In the genomic region with DNA sequence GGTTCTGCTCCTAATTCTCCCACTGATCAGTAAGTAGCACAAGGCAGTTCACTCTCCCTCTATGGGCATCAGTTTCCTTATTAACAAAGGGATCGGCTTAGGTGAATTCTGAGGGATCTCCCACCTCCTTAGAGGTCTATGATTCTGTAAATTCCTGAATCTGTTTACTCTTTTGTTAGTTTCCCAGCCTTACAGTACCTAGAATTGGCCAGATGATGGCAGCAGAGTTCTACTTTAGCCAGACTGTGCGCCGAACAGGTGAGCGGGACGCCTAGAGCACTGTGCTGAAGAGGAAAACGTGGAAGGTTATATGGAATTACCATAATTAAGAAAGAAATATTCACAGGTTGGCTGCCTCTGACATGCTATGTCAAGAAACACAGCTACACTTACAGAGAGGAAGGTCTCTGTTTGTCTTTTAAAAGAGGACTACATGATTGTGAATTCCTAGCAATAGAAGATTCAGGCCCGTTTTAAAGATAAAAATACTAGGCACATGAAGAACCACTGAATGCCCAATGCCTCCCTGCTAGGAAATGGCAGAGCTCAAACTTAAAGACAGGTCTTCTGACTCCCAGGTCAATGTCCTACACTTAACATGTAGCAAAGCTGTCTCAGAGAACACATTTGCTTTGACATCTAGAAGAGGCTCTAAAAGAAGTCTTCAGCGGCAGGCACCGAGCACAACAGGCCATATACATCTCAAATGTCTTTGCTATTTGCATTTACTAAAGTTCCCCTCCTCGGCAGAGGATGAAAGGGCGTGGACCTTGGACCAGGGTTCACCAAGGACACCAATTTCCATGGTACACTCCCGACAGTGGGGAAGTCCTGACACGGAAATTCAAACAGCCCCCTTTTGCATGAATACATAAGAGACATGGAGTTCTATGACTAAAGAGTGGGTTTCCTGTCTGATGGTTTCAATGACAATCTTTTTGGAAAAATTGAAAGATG, we compare ENCODE assay signal across 8 cellular contexts.
DNase-seq lines count a peak whose midpoint lies in the region; TF ChIP-seq lines count a peak whose summit lies in the region.

No MANE protein-coding gene starts in this region.

- H3K9ac ChIP-seq in smooth muscle cell (ENCODE audit: low read depth), result no peak overlapping the region

- TF ChIP-seq CTCF in LNCaP clone FGC (IDR thresholded peaks at IDR 0.05; ENCODE audit: control insufficient read depth, extremely low read depth, insufficient read depth) (peak; percentile 95), RWPE1 (conservative IDR thresholded peaks at IDR 0.05; ENCODE audit: low read depth) (peak; percentile 87), hepatocyte (IDR thresholded peaks at IDR 0.05; ENCODE audit: poor library complexity) (peak; percentile 95), smooth muscle cell (IDR thresholded peaks at IDR 0.05; ENCODE audit: borderline replicate concordance, insufficient read depth, poor library complexity, severe bottlenecking) (peak; percentile 96)

- no peaks in the 10 kb centered on the region for H3K9me3 ChIP-seq in HAP-1
- H3K9me3 ChIP-seq in hepatocyte (ENCODE audit: low read depth), result no peaks in the 10 kb centered on the region
- H3K9me3 ChIP-seq in smooth muscle cell (replicated peaks; ENCODE audit: low read depth), result no peaks in the 10 kb centered on the region

- H4K20me1 ChIP-seq in hepatocyte (ENCODE audit: insufficient read depth, poor library complexity, severe bottlenecking), result no peaks in the 10 kb centered on the region
- H4K20me1 ChIP-seq in smooth muscle cell (ENCODE audit: low read depth), result no peaks in the 10 kb centered on the region

- POLR2A ChIA-PET in RWPE1 (lab: Yijun Ruan, JAX; ENCODE audit: low non-redundant PET), result no interaction called here

- no peaks in the 10 kb centered on the region for H3K36me3 ChIP-seq in HAP-1 (replicated peaks)
- no peaks in the 10 kb centered on the region for H3K36me3 ChIP-seq in hepatocyte (replicated peaks; ENCODE audit: insufficient read depth, low read depth)
- no peaks in the 10 kb centered on the region for H3K36me3 ChIP-seq in smooth muscle cell (ENCODE audit: low read depth)

- DNase-seq in NCI-H1417 (lab: John Stamatoyannopoulos, UW) (peak; percentile 62 to 89 (median 81)), NCI-H1417 treated with DMSO at 0.1 percent for 48 hours (lab: John Stamatoyannopoulos, UW) (no peak), HAP-1 (ENCODE audit: low spot score in 2 of 2) (peak; percentile 61 to 76), LNCaP clone FGC (ENCODE audit: low read depth) (peak; percentile 23), RWPE1 (ENCODE audit: low spot score) (peak; percentile 43), amniotic epithelial cell (ENCODE audit: low read depth) (peak; percentile 39), hepatocyte (ENCODE audit: low spot score) (peak; percentile 79), smooth muscle cell (lab: John Stamatoyannopoulos, UW; ENCODE audit: unreplicated experiment) (no peak)

- no peaks in the 10 kb centered on the region for H3K9me2 ChIP-seq in hepatocyte (replicated peaks; ENCODE audit: insufficient read depth)

- H3K27ac ChIP-seq in RWPE1 (no peak overlapping the region), hepatocyte (no peak overlapping the region), smooth muscle cell (ENCODE audit: low read depth) (no peak overlapping the region)

- CTCF ChIA-PET in RWPE1 (lab: Yijun Ruan, JAX), result no interaction called here

- WGBS in hepatocyte (ENCODE audit: low lambda C conversion rate, missing lambda C conversion rate), result 36% methylated on average over 13 of the region's 13 CpGs
- WGBS in smooth muscle cell (ENCODE audit: low lambda C conversion rate), result 39% methylated on average over 13 of the region's 13 CpGs

- H3K4me2 ChIP-seq in hepatocyte (no peak overlapping the region), smooth muscle cell (no peak overlapping the region)

- H3K4me1 ChIP-seq in HAP-1, result no peaks in the 10 kb centered on the region
- H3K4me1 ChIP-seq in hepatocyte (ENCODE audit: insufficient read depth), result no peaks in the 10 kb centered on the region
- H3K4me1 ChIP-seq in smooth muscle cell (ENCODE audit: low read depth), result no peaks in the 10 kb centered on the region

- peaks cover 28% of the 10 kb centered on the region for H3K27me3 ChIP-seq in HAP-1 (ENCODE audit: low read depth)
- H3K27me3 ChIP-seq in hepatocyte, result peaks cover 6% of the 10 kb centered on the region
- peaks cover 15% of the 10 kb centered on the region for H3K27me3 ChIP-seq in smooth muscle cell (ENCODE audit: low read depth)

- H2AFZ ChIP-seq in hepatocyte (no peak overlapping the region), smooth muscle cell (ENCODE audit: low read depth) (no peak overlapping the region)

- H3F3A ChIP-seq in smooth muscle cell (ENCODE audit: low read depth), result no peaks in the 10 kb centered on the region

- H3K79me2 ChIP-seq in hepatocyte (no peaks in the 10 kb centered on the region), smooth muscle cell (ENCODE audit: low read depth) (no peaks in the 10 kb centered on the region)

- in situ Hi-C loops in HAP-1 (cut with MboI; ENCODE audit: low sequenced_read_pairs), result no loop called here

- H3K4me3 ChIP-seq in HAP-1 (no peak overlapping the region), LNCaP clone FGC (ENCODE audit: low read depth, low read length) (no peak overlapping the region), hepatocyte (no peak overlapping the region), smooth muscle cell (no peak overlapping the region)

Comparison
In these comparisons a context has a peak if more than half of its experiments do, and no peak if none do; other contexts are left out.
1. DNase-seq: peak in NCI-H1417 (3 of 3), HAP-1 (2 of 2), LNCaP clone FGC (single experiment), RWPE1 (single experiment), amniotic epithelial cell (single experiment) and hepatocyte (single experiment); none in NCI-H1417 treated with DMSO at 0.1 percent for 48 hours (single experiment) and smooth muscle cell (single experiment).
2. Peak in every context shown above with its lines, with median percentiles within 50 percentile points of each other: CTCF ChIP-seq.